Comparison of ENCODE assay signal across 25 cellular contexts in the genomic region with DNA sequence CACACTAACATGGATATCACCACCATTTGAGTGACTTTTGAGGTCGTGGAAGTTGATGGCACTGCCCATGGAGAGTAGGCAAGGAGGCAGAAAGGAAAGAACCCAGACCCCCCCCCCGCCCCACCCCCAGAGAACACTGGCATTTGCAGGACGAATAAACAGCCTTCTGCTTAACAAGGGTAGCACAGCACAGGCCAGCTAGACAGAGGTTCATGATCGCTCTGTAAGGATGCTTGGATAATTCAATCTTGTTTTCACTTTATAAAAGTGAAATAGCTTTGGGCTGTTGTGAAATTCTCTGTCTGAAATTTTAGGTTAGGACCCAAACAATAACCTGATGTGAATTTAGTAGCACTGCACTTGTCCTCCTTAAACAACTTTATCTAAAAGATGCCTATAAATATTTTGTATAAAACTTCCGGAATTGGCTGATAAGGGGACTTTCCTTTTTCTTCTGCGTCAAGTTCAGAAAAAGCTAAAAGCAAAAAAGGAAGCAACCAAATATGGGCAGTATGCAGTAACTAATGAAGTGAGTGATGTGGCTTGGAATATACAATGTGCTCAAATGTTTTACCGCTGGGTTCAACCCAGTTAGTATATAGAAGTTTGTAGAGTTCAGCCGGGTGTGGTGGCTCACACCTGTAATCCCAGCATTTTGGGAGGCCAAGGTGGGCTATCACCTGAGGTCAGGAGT.
DNase-seq lines count a peak whose midpoint lies in the region; ATAC-seq and TF ChIP-seq lines count a peak whose summit lies in the region.
"Had no signal": no experiment of that assay in that cellular context is flagged by ENCODE, and none has a peak within 500 bp of the region (broad histone marks: within the 10 kb centered on the region; RNA-seq: fewer than 3 reads in every experiment).

No MANE protein-coding gene starts in this region.

- H3K4me3 Mint-ChIP-seq in activated CD4-positive, alpha-beta memory T cell treated with anti-CD3 and anti-CD28 coated beads for 36 hours, result peak overlapping the region; percentile 8
- no peak overlapping the region for H3K4me3 Mint-ChIP-seq in activated CD4-positive, alpha-beta memory T cell treated with anti-CD3 and anti-CD28 coated beads, Interleukin-2, amount 10 ng/mL, durations not matched to agents 7 days and 5 days
- peak overlapping the region; percentile 43 for H3K4me3 Mint-ChIP-seq in CD4-positive, alpha-beta T cell
- peak overlapping the region; percentile 80 for H3K4me3 Mint-ChIP-seq in T-helper 17 cell
- H3K4me3 Mint-ChIP-seq: immature natural killer cell had no signal

- intact Hi-C loops in activated CD4-positive, alpha-beta memory T cell treated with anti-CD3 and anti-CD28 coated beads for 36 hours (cut with micrococcal nuclease), result loop anchor here (1.0 kb wide), 3 partner anchors 13 to 41 kb away; no protein-coding TSS in a partner anchor
- intact Hi-C loops in CD4-positive, alpha-beta T cell (cut with DNase I, micrococcal nuclease), result no loop called here

- no peak overlapping the region for H3K27ac ChIP-seq in CD4-positive, alpha-beta T cell (ENCODE audit: low read depth, low read length)
- H3K27ac ChIP-seq in effector memory CD4-positive, alpha-beta T cell (ENCODE audit: insufficient read depth, low read length, poor library complexity, severe bottlenecking), result peak overlapping the region; percentile 14
- H3K27ac ChIP-seq: cardiac muscle cell, GM23248, heart left ventricle, upper lobe of right lung, VCaP had no signal

- peak overlapping the region; percentile 45 for H3K27ac Mint-ChIP-seq in activated CD4-positive, alpha-beta memory T cell treated with anti-CD3 and anti-CD28 coated beads for 36 hours
- no peak overlapping the region for H3K27ac Mint-ChIP-seq in activated CD4-positive, alpha-beta memory T cell treated with anti-CD3 and anti-CD28 coated beads, Interleukin-2, amount 10 ng/mL, durations not matched to agents 7 days and 5 days
- H3K27ac Mint-ChIP-seq in CD4-positive, alpha-beta T cell, result peak overlapping the region; percentile 86
- peak overlapping the region; percentile 93 for H3K27ac Mint-ChIP-seq in T-helper 17 cell
- H3K27ac Mint-ChIP-seq: immature natural killer cell had no signal

- no peaks in the 10 kb centered on the region for H3K9me3 ChIP-seq in CD4-positive, alpha-beta T cell (ENCODE audit: control insufficient read depth, low read length)
- no peaks in the 10 kb centered on the region for H3K9me3 ChIP-seq in T-helper 17 cell (ENCODE audit: control insufficient read depth, low read length, poor library complexity, severe bottlenecking)
- no peaks in the 10 kb centered on the region for H3K9me3 ChIP-seq in effector memory CD4-positive, alpha-beta T cell (ENCODE audit: control insufficient read depth, low read length)
- H3K9me3 ChIP-seq: heart left ventricle, sigmoid colon, upper lobe of right lung had no signal

- DNase-seq in activated CD4-positive, alpha-beta memory T cell treated with anti-CD3 and anti-CD28 coated beads for 36 hours, result no peak
- DNase-seq in activated CD4-positive, alpha-beta memory T cell treated with anti-CD3 and anti-CD28 coated beads, Interleukin-2, amount 10 ng/mL, durations not matched to agents 7 days and 5 days, result no peak
- DNase-seq in CD4-positive, alpha-beta T cell, result no peak
- DNase-seq in T-helper 17 cell (no peak), ecto neural progenitor cell (ENCODE audit: low spot score) (no peak), DMS79 (lab: John Stamatoyannopoulos, UW) (no peak)
- no peak for DNase-seq in effector memory CD4-positive, alpha-beta T cell
- DNase-seq: GM23248; heart left ventricle; immature natural killer cell; Kasumi-1; NCI-H1092 treated with DMSO at 0.1 percent for 48 hours; NCI-H2029; NCI-H226; NCI-H774; PC-3; posterior cingulate gyrus; SHP77; sigmoid colon; stimulated activated CD4-positive, alpha-beta T cell treated with anti-CD3 and anti-CD28 coated beads, Interleukin-15, amount 100 ng/mL, for 24 hours; upper lobe of right lung had no signal

- TF ChIP-seq CTCF in CD4-positive, alpha-beta T cell (IDR thresholded peaks at IDR 0.05), result no peak

- no peak overlapping the region for H3K4me3 ChIP-seq in effector memory CD4-positive, alpha-beta T cell (ENCODE audit: insufficient read depth, low read depth, low read length, poor library complexity, severe bottlenecking)
- H3K4me3 ChIP-seq: cardiac muscle cell, GM23248, heart left ventricle, sigmoid colon, upper lobe of right lung had no signal

- H3K4me1 Mint-ChIP-seq in activated CD4-positive, alpha-beta memory T cell treated with anti-CD3 and anti-CD28 coated beads for 36 hours (ENCODE audit: low read depth), result peaks cover 49% of the 10 kb centered on the region
- peaks cover 10% of the 10 kb centered on the region for H3K4me1 Mint-ChIP-seq in activated CD4-positive, alpha-beta memory T cell treated with anti-CD3 and anti-CD28 coated beads, Interleukin-2, amount 10 ng/mL, durations not matched to agents 7 days and 5 days
- H3K4me1 Mint-ChIP-seq in CD4-positive, alpha-beta T cell (ENCODE audit: low read depth), result peaks cover 30% of the 10 kb centered on the region
- H3K4me1 Mint-ChIP-seq in T-helper 17 cell, result peaks cover 6% of the 10 kb centered on the region
- H3K4me1 Mint-ChIP-seq: immature natural killer cell had no signal

- H3K36me3 ChIP-seq in effector memory CD4-positive, alpha-beta T cell (ENCODE audit: control insufficient read depth, insufficient read depth, low read length), result no peaks in the 10 kb centered on the region
- H3K36me3 ChIP-seq: cardiac muscle cell, heart left ventricle, sigmoid colon, upper lobe of right lung had no signal

- POLR2A ChIA-PET in activated CD4-positive, alpha-beta memory T cell treated with anti-CD3 and anti-CD28 coated beads for 36 hours (lab: Charles Lee), result no interaction called here
- POLR2A ChIA-PET in activated CD4-positive, alpha-beta memory T cell treated with anti-CD3 and anti-CD28 coated beads, Interleukin-2, amount 10 ng/mL, durations not matched to agents 7 days and 5 days (lab: Charles Lee), result no interaction called here
- POLR2A ChIA-PET in CD4-positive, alpha-beta T cell (lab: Charles Lee), result interaction anchor here (1.0 to 2.0 kb wide), 7 partner anchors 12 to 125 kb away, joined by 3 to 8 read pairs (median 5); no protein-coding TSS in a partner anchor

- peak; percentile 96 for ATAC-seq in CD4-positive, alpha-beta T cell (ENCODE audit: poor library complexity)
- peak; percentile 93 for ATAC-seq in T-helper 17 cell
- ATAC-seq in HG02610 (IDR thresholded peaks at IDR 0.05; ENCODE audit: unreplicated experiment), result no peak
- ATAC-seq: heart left ventricle, left lobe of liver, PC-3, upper lobe of right lung had no signal

- H3K36me3 Mint-ChIP-seq in activated CD4-positive, alpha-beta memory T cell treated with anti-CD3 and anti-CD28 coated beads for 36 hours, result no peaks in the 10 kb centered on the region
- H3K36me3 Mint-ChIP-seq in activated CD4-positive, alpha-beta memory T cell treated with anti-CD3 and anti-CD28 coated beads, Interleukin-2, amount 10 ng/mL, durations not matched to agents 7 days and 5 days (ENCODE audit: low read depth), result no peaks in the 10 kb centered on the region
- H3K36me3 Mint-ChIP-seq in CD4-positive, alpha-beta T cell (ENCODE audit: low read depth), result no peaks in the 10 kb centered on the region
- H3K36me3 Mint-ChIP-seq in T-helper 17 cell (ENCODE audit: low read depth), result no peaks in the 10 kb centered on the region
- H3K36me3 Mint-ChIP-seq: immature natural killer cell had no signal

- CTCF ChIA-PET in activated CD4-positive, alpha-beta memory T cell treated with anti-CD3 and anti-CD28 coated beads for 36 hours (lab: Charles Lee), result interaction anchor here (0.6 to 1.2 kb wide), 4 partner anchors 16 to 263 kb away, joined by 3 read pairs; no protein-coding TSS in a partner anchor
- CTCF ChIA-PET in activated CD4-positive, alpha-beta memory T cell treated with anti-CD3 and anti-CD28 coated beads, Interleukin-2, amount 10 ng/mL, durations not matched to agents 7 days and 5 days (lab: Charles Lee), result no interaction called here
- CTCF ChIA-PET in CD4-positive, alpha-beta T cell (lab: Charles Lee), result interaction anchor here (1.0 kb wide), 1 partner anchor 11 kb away, joined by 4 read pairs; no protein-coding TSS in a partner anchor

- no peaks in the 10 kb centered on the region for H3K27me3 ChIP-seq in CD4-positive, alpha-beta T cell (ENCODE audit: control insufficient read depth, insufficient read depth, low read length)
- no peaks in the 10 kb centered on the region for H3K27me3 ChIP-seq in effector memory CD4-positive, alpha-beta T cell (replicated peaks; ENCODE audit: control insufficient read depth, insufficient read depth, low read length, poor library complexity, severe bottlenecking)
- H3K27me3 ChIP-seq: cardiac muscle cell, sigmoid colon, upper lobe of right lung had no signal

- peaks cover 2% of the 10 kb centered on the region for H3K27me3 Mint-ChIP-seq in activated CD4-positive, alpha-beta memory T cell treated with anti-CD3 and anti-CD28 coated beads for 36 hours
- H3K27me3 Mint-ChIP-seq in activated CD4-positive, alpha-beta memory T cell treated with anti-CD3 and anti-CD28 coated beads, Interleukin-2, amount 10 ng/mL, durations not matched to agents 7 days and 5 days, result peaks cover 4% of the 10 kb centered on the region
- no peaks in the 10 kb centered on the region for H3K27me3 Mint-ChIP-seq in CD4-positive, alpha-beta T cell
- no peaks in the 10 kb centered on the region for H3K27me3 Mint-ChIP-seq in T-helper 17 cell

- peaks cover 5% of the 10 kb centered on the region for H3K4me1 ChIP-seq in effector memory CD4-positive, alpha-beta T cell (ENCODE audit: control insufficient read depth, insufficient read depth, low read length, poor library complexity, severe bottlenecking)
- H3K4me1 ChIP-seq: heart left ventricle, upper lobe of right lung had no signal

- no peaks in the 10 kb centered on the region for H3K9me3 Mint-ChIP-seq in activated CD4-positive, alpha-beta memory T cell treated with anti-CD3 and anti-CD28 coated beads for 36 hours
- no peaks in the 10 kb centered on the region for H3K9me3 Mint-ChIP-seq in activated CD4-positive, alpha-beta memory T cell treated with anti-CD3 and anti-CD28 coated beads, Interleukin-2, amount 10 ng/mL, durations not matched to agents 7 days and 5 days
- no peaks in the 10 kb centered on the region for H3K9me3 Mint-ChIP-seq in CD4-positive, alpha-beta T cell
